In the genomic region with DNA sequence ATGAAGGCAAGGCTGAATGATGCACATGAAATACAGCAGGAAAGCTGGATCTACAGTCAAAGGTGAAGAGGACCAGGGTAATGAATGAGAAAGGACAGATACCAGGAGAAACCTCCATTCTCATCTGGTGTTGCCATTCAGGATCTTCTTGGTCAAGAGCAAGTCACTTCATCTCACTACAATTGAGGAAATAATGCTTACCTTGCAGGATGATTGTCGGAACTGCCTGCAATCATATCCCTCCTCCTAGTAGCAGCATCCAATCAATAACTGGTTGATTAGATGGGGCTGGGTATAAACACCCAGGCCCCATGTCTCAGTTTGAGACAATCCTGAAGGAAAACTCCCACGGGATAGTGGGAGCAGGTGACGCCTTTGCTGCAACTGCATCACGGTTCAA, we compare ENCODE assay signal across 32 cellular contexts.
"Had no signal": no experiment of that assay in that cellular context is flagged by ENCODE, and none has a peak within 500 bp of the region (broad histone marks: within the 10 kb centered on the region; RNA-seq: fewer than 3 reads in every experiment).

No MANE protein-coding gene starts in this region.

- H3K27me3 ChIP-seq: adrenal gland, ascending aorta, body of pancreas, brain microvascular endothelial cell, breast epithelium, cardiac muscle cell had no signal

- H3K36me3 ChIP-seq: adrenal gland, ascending aorta, brain microvascular endothelial cell, breast epithelium, cardiac muscle cell had no signal

- H3K4me3 ChIP-seq: adrenal gland, ascending aorta, body of pancreas, breast epithelium, cardiac muscle cell had no signal

- ATAC-seq: activated naive CD4-positive, alpha-beta T cell treated with anti-CD3 and anti-CD28 coated beads, Interleukin-2, amount 50 U/mL, for 72 hours; activated naive CD8-positive, alpha-beta T cell treated with anti-CD3 and anti-CD28 coated beads, Interleukin-2, amount 50 U/mL, for 24 hours; activated T-cell treated with anti-CD3 and anti-CD28 coated beads, Interleukin-2, amount 50 U/mL, for 4 hours; activated T-cell treated with anti-CD3 and anti-CD28 coated beads, Interleukin-2, amount 50 U/mL, for 72 hours; activated T-helper 17 cell treated with anti-CD3 and anti-CD28 coated beads, Interleukin-2, amount 50 U/mL, for 72 hours; body of pancreas had no signal

- H3K27ac ChIP-seq: adrenal gland, ascending aorta, body of pancreas, brain microvascular endothelial cell, breast epithelium, cardiac muscle cell had no signal

- H3K9me3 ChIP-seq: adrenal gland, ascending aorta, body of pancreas, breast epithelium had no signal

- H3K4me1 ChIP-seq: adrenal gland, ascending aorta, breast epithelium had no signal

- FAIRE-seq: astrocyte, colon had no signal

- DNase-seq: activated effector memory CD4-positive, alpha-beta T cell treated with anti-CD3 and anti-CD28 coated beads, Interleukin-2, amount 50 U/mL, for 16 hours; activated effector memory CD4-positive, alpha-beta T cell treated with Interleukin-2 at 50 U/mL for 16 hours; activated gamma-delta T cell; activated gamma-delta T cell treated with Interleukin-2 at 50 U/mL for 16 hours; activated naive CD4-positive, alpha-beta T cell; activated naive CD4-positive, alpha-beta T cell treated with anti-CD3 and anti-CD28 coated beads for 36 hours; activated naive CD4-positive, alpha-beta T cell treated with anti-CD3 and anti-CD28 coated beads, Interleukin-2, amount 10 ng/mL, durations not matched to agents 7 days and 5 days; activated naive CD4-positive, alpha-beta T cell treated with anti-CD3 and anti-CD28 coated beads, Interleukin-2, amount 50 U/mL, for 16 hours; activated naive CD4-positive, alpha-beta T cell treated with Interleukin-2 at 50 U/mL for 16 hours; activated naive CD8-positive, alpha-beta T cell treated with anti-CD3 and anti-CD28 coated beads for 36 hours; activated naive CD8-positive, alpha-beta T cell treated with anti-CD3 and anti-CD28 coated beads, Interleukin-2, amount 10 ng/mL, durations not matched to agents 7 days and 5 days; activated naive CD8-positive, alpha-beta T cell treated with anti-CD3 and anti-CD28 coated beads, Interleukin-2, amount 50 U/mL, for 24 hours; activated T-cell treated with anti-CD3 and anti-CD28 coated beads, Interleukin-2, amount 50 U/mL, for 4 hours; activated T-cell treated with anti-CD3 and anti-CD28 coated beads, Interleukin-2, amount 50 U/mL, for 48 hours; activated T-cell treated with anti-CD3 and anti-CD28 coated beads, Interleukin-2, amount 50 U/mL, for 72 hours; adrenal gland; amniotic stem cell; amygdala; anterior cingulate cortex; aorta; body of pancreas; brain microvascular endothelial cell; caudate nucleus; central memory CD4-positive, alpha-beta T cell; cerebellar nuclear complex had no signal
